Comparison of ENCODE assay signal across 9 cellular contexts in genomic region chr16:85986931-85987749, GRCh38.
DNase-seq lines count a peak whose midpoint lies in the region; ATAC-seq lines count a peak whose summit lies in the region.
"Had no signal": no experiment of that assay in that cellular context is flagged by ENCODE, and none has a peak within 500 bp of the region (broad histone marks: within the 10 kb centered on the region; RNA-seq: fewer than 3 reads in every experiment).

No MANE protein-coding gene starts in this region.

- H3K27me3 ChIP-seq in BLaER1 treated with 17β-estradiol and CSF1 and Interleukin-3, amounts not matched to agents 10 nM and 100 nM: no peaks in the 10 kb centered on the region

- H3K4me1 ChIP-seq in BLaER1 treated with 17β-estradiol and CSF1 and Interleukin-3, amounts not matched to agents 10 nM and 100 nM: peaks cover 61 to 100% (median 90%) of the 10 kb centered on the region in 10 experiments

- no peaks in the 10 kb centered on the region for H3K36me3 ChIP-seq in BLaER1 treated with 17β-estradiol and CSF1 and Interleukin-3, amounts not matched to agents 10 nM and 100 nM

- H4K20me1 ChIP-seq in BLaER1 treated with 17β-estradiol and CSF1 and Interleukin-3, amounts not matched to agents 10 nM and 100 nM: no peaks in the 10 kb centered on the region

- H3K4me2 ChIP-seq in BLaER1 treated with 17β-estradiol and CSF1 and Interleukin-3, amounts not matched to agents 10 nM and 100 nM: peak overlapping the region; percentile 77 to 94 (median 87)

- DNase-seq in KG1 (lab: John Stamatoyannopoulos, UW) (peak; percentile 25), left cardiac atrium (no peak), A172 (ENCODE audit: low spot score) (no peak)
- DNase-seq in activated CD8-positive, alpha-beta memory T cell treated with anti-CD3 and anti-CD28 coated beads, Interleukin-2, amount 50 U/mL, for 4 hours: peak; percentile 55
- DNase-seq in stimulated activated CD4-positive, alpha-beta T cell treated with anti-CD3 and anti-CD28 coated beads, Interleukin-4, amount 100 ng/mL, for 4 hours: peak; percentile 26 to 62

- intact Hi-C loops in left cardiac atrium (cut with DNase I): loop anchor here (2.0 to 10.0 kb wide), 2 partner anchors 162 to 166 kb away; no protein-coding TSS in a partner anchor

- peak overlapping the region in 10 of 11 experiments; percentile 16 to 99 (median 96); a peak in 18 of 22 replicates for H3K27ac ChIP-seq in BLaER1 treated with 17β-estradiol and CSF1 and Interleukin-3, amounts not matched to agents 10 nM and 100 nM
- H3K27ac ChIP-seq: epithelial cell of prostate had no signal

- peak overlapping the region in 9 of 11 experiments; percentile 24 to 92 (median 68); a peak in 18 of 22 replicates for H3K9ac ChIP-seq in BLaER1 treated with 17β-estradiol and CSF1 and Interleukin-3, amounts not matched to agents 10 nM and 100 nM

- ATAC-seq in left cardiac atrium (peak; percentile 5 to 13), HG03521 (IDR thresholded peaks at IDR 0.05; ENCODE audit: unreplicated experiment) (no peak), GM21360 (IDR thresholded peaks at IDR 0.05; ENCODE audit: unreplicated experiment) (no peak)

- no peaks in the 10 kb centered on the region for H3K9me3 ChIP-seq in BLaER1 treated with 17β-estradiol and CSF1 and Interleukin-3, amounts not matched to agents 10 nM and 100 nM (replicated peaks in 1 of 11)

- peak overlapping the region in 3 of 10 experiments; percentile 27 to 46 (median 39); a peak in 5 of 20 replicates for H3K4me3 ChIP-seq in BLaER1 treated with 17β-estradiol and CSF1 and Interleukin-3, amounts not matched to agents 10 nM and 100 nM

Comparison
In these comparisons a context has a peak if more than half of its experiments do, and no peak if none do; other contexts are left out.
1. DNase-seq: peak in KG1 (single experiment), activated CD8-positive, alpha-beta memory T cell treated with anti-CD3 and anti-CD28 coated beads, Interleukin-2, amount 50 U/mL, for 4 hours (single experiment) and stimulated activated CD4-positive, alpha-beta T cell treated with anti-CD3 and anti-CD28 coated beads, Interleukin-4, amount 100 ng/mL, for 4 hours (2 of 2); none in left cardiac atrium (single experiment) and A172 (single experiment).
2. ATAC-seq: peak in left cardiac atrium (2 of 2); none in HG03521 (single experiment) and GM21360 (single experiment).